ENCODE assay signal across 1 cellular context in the genomic region with DNA sequence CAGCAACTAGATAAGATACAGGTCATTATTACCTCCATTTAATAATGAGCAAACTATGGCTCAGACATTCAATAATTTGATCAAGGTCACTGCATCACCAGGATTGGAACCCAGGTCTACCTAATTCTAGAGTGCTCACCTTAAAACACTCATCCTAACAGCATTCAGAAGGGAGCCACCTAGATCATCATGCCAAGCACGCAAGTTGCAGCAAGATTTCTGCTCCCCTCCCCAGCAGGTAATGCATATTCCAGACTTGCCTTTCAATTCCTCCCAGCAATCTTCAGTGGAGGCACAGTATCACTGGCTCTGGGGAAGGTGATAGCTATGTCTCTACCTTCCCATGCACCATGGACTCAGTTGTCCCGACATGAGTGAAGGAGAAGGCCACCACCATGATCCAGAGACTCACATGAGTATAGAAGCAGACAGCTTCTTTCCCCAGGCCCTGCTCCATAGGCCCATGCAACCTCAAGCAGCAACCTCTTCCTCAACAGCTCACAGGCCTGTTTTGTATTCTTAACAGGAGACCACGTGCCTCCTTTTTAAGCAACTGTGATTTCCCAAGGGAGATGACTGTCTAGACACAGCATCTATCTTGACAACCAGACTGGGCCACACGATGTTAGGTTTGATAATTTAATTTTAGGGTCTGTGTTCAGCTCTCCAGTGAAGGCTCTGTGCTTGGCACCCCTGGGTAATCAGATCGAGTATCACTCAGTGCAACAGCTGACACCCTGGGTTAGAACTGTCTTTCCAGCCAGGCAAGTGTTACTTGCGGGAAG.
A peak's percentile ranks its signal among the peaks of the same experiment; 100 is the strongest.
TF ChIP-seq lines count a peak whose summit lies in the region.

No MANE protein-coding gene starts in this region.

TF ChIP-seq in GM12878, 131 proteins besides CTCF, POLR2A, EP300 and RAD21 (continued from another document):
- TF ChIP-seq, protein P1, sequence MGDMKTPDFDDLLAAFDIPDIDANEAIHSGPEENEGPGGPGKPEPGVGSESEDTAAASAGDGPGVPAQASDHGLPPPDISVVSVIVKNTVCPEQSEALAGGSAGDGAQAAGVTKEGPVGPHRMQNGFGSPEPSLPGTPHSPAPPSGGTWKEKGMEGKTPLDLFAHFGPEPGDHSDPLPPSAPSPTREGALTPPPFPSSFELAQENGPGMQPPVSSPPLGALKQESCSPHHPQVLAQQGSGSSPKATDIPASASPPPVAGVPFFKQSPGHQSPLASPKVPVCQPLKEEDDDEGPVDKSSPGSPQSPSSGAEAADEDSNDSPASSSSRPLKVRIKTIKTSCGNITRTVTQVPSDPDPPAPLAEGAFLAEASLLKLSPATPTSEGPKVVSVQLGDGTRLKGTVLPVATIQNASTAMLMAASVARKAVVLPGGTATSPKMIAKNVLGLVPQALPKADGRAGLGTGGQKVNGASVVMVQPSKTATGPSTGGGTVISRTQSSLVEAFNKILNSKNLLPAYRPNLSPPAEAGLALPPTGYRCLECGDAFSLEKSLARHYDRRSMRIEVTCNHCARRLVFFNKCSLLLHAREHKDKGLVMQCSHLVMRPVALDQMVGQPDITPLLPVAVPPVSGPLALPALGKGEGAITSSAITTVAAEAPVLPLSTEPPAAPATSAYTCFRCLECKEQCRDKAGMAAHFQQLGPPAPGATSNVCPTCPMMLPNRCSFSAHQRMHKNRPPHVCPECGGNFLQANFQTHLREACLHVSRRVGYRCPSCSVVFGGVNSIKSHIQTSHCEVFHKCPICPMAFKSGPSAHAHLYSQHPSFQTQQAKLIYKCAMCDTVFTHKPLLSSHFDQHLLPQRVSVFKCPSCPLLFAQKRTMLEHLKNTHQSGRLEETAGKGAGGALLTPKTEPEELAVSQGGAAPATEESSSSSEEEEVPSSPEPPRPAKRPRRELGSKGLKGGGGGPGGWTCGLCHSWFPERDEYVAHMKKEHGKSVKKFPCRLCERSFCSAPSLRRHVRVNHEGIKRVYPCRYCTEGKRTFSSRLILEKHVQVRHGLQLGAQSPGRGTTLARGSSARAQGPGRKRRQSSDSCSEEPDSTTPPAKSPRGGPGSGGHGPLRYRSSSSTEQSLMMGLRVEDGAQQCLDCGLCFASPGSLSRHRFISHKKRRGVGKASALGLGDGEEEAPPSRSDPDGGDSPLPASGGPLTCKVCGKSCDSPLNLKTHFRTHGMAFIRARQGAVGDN (IDR thresholded peaks at IDR 0.05): peak; percentile 46; the same call in 1 of the 2 replicates
- TF ChIP-seq ESRRA (IDR thresholded peaks at IDR 0.05; ENCODE audit: low read length) (no peak), TAF1 (IDR thresholded peaks at IDR 0.05; ENCODE audit: borderline replicate concordance, low read depth, low read length) (no peak), IKZF1 (conservative IDR thresholded peaks at IDR 0.05) (no peak), SPI1 (IDR thresholded peaks at IDR 0.05; ENCODE audit: borderline replicate concordance, insufficient read depth, low read depth, low read length) (no peak), CREB1 (IDR thresholded peaks at IDR 0.05; ENCODE audit: low read depth) (no peak), HDAC6 (IDR thresholded peaks at IDR 0.05; ENCODE audit: unreplicated experiment) (no peak), SP1 (IDR thresholded peaks at IDR 0.05; ENCODE audit: low read depth, low read length) (no peak), MYC (IDR thresholded peaks at IDR 0.05; ENCODE audit: insufficient read depth, insufficient read length, insufficient replicate concordance, low read length, severe bottlenecking) (no peak), NRF1 (conservative IDR thresholded peaks at IDR 0.05; ENCODE audit: low read depth, low read length) (no peak), JUND (IDR thresholded peaks at IDR 0.05; ENCODE audit: low read depth, low read length) (no peak), MEF2B (IDR thresholded peaks at IDR 0.05; ENCODE audit: partially characterized antibody, poor library complexity, severe bottlenecking) (peak; percentile 89), SMARCA5 (IDR thresholded peaks at IDR 0.05) (no peak), RAD51 (IDR thresholded peaks at IDR 0.05) (peak; percentile 75), SMAD1 (IDR thresholded peaks at IDR 0.05; ENCODE audit: low read depth, partially characterized antibody) (no peak), RUNX3 (IDR thresholded peaks at IDR 0.05; ENCODE audit: low read length) (no peak)
- TF ChIP-seq, protein P2, sequence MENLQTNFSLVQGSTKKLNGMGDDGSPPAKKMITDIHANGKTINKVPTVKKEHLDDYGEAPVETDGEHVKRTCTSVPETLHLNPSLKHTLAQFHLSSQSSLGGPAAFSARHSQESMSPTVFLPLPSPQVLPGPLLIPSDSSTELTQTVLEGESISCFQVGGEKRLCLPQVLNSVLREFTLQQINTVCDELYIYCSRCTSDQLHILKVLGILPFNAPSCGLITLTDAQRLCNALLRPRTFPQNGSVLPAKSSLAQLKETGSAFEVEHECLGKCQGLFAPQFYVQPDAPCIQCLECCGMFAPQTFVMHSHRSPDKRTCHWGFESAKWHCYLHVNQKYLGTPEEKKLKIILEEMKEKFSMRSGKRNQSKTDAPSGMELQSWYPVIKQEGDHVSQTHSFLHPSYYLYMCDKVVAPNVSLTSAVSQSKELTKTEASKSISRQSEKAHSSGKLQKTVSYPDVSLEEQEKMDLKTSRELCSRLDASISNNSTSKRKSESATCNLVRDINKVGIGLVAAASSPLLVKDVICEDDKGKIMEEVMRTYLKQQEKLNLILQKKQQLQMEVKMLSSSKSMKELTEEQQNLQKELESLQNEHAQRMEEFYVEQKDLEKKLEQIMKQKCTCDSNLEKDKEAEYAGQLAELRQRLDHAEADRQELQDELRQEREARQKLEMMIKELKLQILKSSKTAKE (IDR thresholded peaks at IDR 0.05; ENCODE audit: low read depth, poor library complexity, severe bottlenecking): peak; percentile 82
TF ChIP-seq in GM12878: peak in this region for 5.
